Comparison of ENCODE assay signal across 9 cellular contexts in the genomic region with DNA sequence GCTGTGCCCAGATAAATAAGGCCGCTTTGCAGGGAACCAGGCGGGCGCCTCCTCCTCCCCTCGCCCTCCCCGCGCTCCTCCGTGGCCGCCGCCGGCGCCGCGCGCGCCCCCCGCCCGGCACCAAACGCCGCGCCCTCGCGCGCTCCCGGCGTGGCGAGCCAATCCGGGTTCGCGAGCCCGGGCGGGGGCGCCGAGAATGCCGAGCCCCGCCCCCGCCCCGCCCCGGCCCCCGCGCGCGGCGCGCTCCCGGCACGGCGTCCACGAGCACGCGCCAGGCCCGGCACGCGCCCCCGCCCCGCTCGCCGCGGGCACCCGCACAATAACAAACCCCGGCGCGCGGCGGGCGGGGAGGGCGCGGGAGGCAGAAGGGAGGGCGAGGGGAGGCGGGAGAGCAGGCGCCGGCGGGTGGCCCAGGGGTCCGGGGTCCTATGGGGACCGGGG. TPM values are rescaled to one million over a fixed set of nuclear protein-coding genes. Genes with fewer than 3 reads are reported as not detected.
DNase-seq lines count a peak whose midpoint lies in the region; ATAC-seq, FAIRE-seq and TF ChIP-seq lines count a peak whose summit lies in the region.
"Had no signal": no experiment of that assay in that cellular context is flagged by ENCODE, and none has a peak within 500 bp of the region (broad histone marks: within the 10 kb centered on the region; RNA-seq: fewer than 3 reads in every experiment).

A gene with protein sequence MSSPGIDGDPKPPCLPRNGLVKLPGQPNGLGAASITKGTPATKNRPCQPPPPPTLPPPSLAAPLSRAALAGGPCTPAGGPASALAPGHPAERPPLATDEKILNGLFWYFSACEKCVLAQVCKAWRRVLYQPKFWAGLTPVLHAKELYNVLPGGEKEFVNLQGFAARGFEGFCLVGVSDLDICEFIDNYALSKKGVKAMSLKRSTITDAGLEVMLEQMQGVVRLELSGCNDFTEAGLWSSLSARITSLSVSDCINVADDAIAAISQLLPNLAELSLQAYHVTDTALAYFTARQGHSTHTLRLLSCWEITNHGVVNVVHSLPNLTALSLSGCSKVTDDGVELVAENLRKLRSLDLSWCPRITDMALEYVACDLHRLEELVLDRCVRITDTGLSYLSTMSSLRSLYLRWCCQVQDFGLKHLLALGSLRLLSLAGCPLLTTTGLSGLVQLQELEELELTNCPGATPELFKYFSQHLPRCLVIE (minus strand): TSS at position 54 of the 441 bp plus-strand sequence. CDS start 8,396 bp downstream, outside the sequence.

- H3K27ac ChIP-seq in trophoblast cell (ENCODE audit: low read depth, low read length), result no peak within 1 kb of the TSS
- no peak within 1 kb of the TSS for H3K27ac ChIP-seq in osteoblast (ENCODE audit: low read depth, low read length)

- H2AFZ ChIP-seq in trophoblast cell (ENCODE audit: insufficient read depth, low read length, poor library complexity) (no peak within 1 kb of the TSS), osteoblast (ENCODE audit: low read length) (no peak within 1 kb of the TSS)

- H3K27me3 ChIP-seq in trophoblast cell (ENCODE audit: insufficient read depth, low read length) (peaks cover 47% of the 10 kb centered on the region), osteoblast (ENCODE audit: insufficient read depth, low read length) (peaks cover 74% of the 10 kb centered on the region)

- H2BK120ac ChIP-seq in trophoblast cell (ENCODE audit: insufficient read depth, low read length, poor library complexity), result no peak within 1 kb of the TSS

- DNase-seq in NCI-H187 (lab: John Stamatoyannopoulos, UW) (peak; percentile 69 to 81), NCI-H187 treated with DMSO at 0.1 percent for 48 hours (lab: John Stamatoyannopoulos, UW) (no peak), NCI-H2227 treated with DMSO at 0.1 percent for 48 hours (lab: John Stamatoyannopoulos, UW) (peak; percentile 60), trophoblast cell (no peak), osteoblast (ENCODE audit: insufficient read length, low spot score, missing footprints) (no peak), GM12892 (ENCODE audit: insufficient read length) (no peak)
- DNase-seq in effector memory CD8-positive, alpha-beta T cell, result no peak

- TF ChIP-seq CTCF in osteoblast (IDR thresholded peaks at IDR 0.05; ENCODE audit: extremely low read depth, low read depth, low read length), result no peak

- H3K4me3 Mint-ChIP-seq in effector memory CD8-positive, alpha-beta T cell, result peak within 1 kb of the TSS in 1 of 2 donors; percentile 27

- H3K4ac ChIP-seq in trophoblast cell (ENCODE audit: low read depth, low read length), result no peak within 1 kb of the TSS

- H3K27me3 Mint-ChIP-seq in effector memory CD8-positive, alpha-beta T cell, result peaks cover 42 to 78% of the 10 kb centered on the region in 2 donors

- no peak within 1 kb of the TSS for H3K23ac ChIP-seq in trophoblast cell (ENCODE audit: low read length)

- H3K36me3 Mint-ChIP-seq in effector memory CD8-positive, alpha-beta T cell (ENCODE audit: insufficient read depth), result peaks cover 9% of the 10 kb centered on the region

- no peak within 1 kb of the TSS for H2BK5ac ChIP-seq in trophoblast cell (ENCODE audit: low read depth, low read length, poor library complexity)

- H3K9ac ChIP-seq in trophoblast cell (ENCODE audit: low read length), result no peak within 1 kb of the TSS

- no peak for TF ChIP-seq POLR2A in GM12892 (IDR thresholded peaks at IDR 0.05; ENCODE audit: low read depth, low read length)

- H3K14ac ChIP-seq in trophoblast cell (ENCODE audit: low read length), result no peak within 1 kb of the TSS

- H4K20me1 ChIP-seq in osteoblast (ENCODE audit: insufficient read depth, low read length), result peaks cover 18% of the 10 kb centered on the region

- H3K4me1 Mint-ChIP-seq in effector memory CD8-positive, alpha-beta T cell (ENCODE audit: low read depth in 2 of 2), result peaks cover 0 to 7% of the 10 kb centered on the region in 2 donors

- no CpG with 5 or more reads among the region's 74 CpGs for WGBS in trophoblast cell (ENCODE audit: extremely low coverage, insufficient coverage, insufficient read length)

- H3K79me1 ChIP-seq in trophoblast cell (ENCODE audit: low read length), result no peaks in the 10 kb centered on the region

- H3K4me2 ChIP-seq in trophoblast cell (ENCODE audit: low read length), result peak within 1 kb of the TSS; percentile 32
- H3K4me2 ChIP-seq in osteoblast (ENCODE audit: insufficient read depth, low read length), result no peak within 1 kb of the TSS

- H3K4me1 ChIP-seq in trophoblast cell (ENCODE audit: control insufficient read depth in 1 of 2, insufficient read depth in 2 of 2, low read length in 2 of 2), result peaks cover 0 to 2% of the 10 kb centered on the region in 2 experiments
- H3K4me1 ChIP-seq in osteoblast (ENCODE audit: insufficient read depth, low read length), result peaks cover 6% of the 10 kb centered on the region

- no peak within 1 kb of the TSS for H2BK12ac ChIP-seq in trophoblast cell (ENCODE audit: low read length)

- FAIRE-seq in GM12892 (lab: Jason Lieb, UNC), result no peak
- FAIRE-seq: islet of Langerhans had no signal

- H3K4me3 ChIP-seq in trophoblast cell (ENCODE audit: low read depth, low read length), result no peak within 1 kb of the TSS
- H3K4me3 ChIP-seq in osteoblast (ENCODE audit: insufficient read depth, low read length), result no peak within 1 kb of the TSS

- no peak within 1 kb of the TSS for H4K12ac ChIP-seq in trophoblast cell (ENCODE audit: low read depth, low read length)

- peak; percentile 12 for ATAC-seq in effector memory CD8-positive, alpha-beta T cell (replicated peaks)
- no peak for ATAC-seq in GM18909 (IDR thresholded peaks at IDR 0.05; ENCODE audit: poor library complexity, unreplicated experiment)

- H3K18ac ChIP-seq in trophoblast cell (ENCODE audit: low read length), result no peak within 1 kb of the TSS

- no peak within 1 kb of the TSS for H4K91ac ChIP-seq in trophoblast cell (ENCODE audit: low read depth, low read length)

- no peaks in the 10 kb centered on the region for H3K36me3 ChIP-seq in trophoblast cell (ENCODE audit: control insufficient read depth in 1 of 2, insufficient read depth in 2 of 2, low read length in 2 of 2)
- no peaks in the 10 kb centered on the region for H3K36me3 ChIP-seq in osteoblast (ENCODE audit: insufficient read depth, low read length)

- H3K27ac Mint-ChIP-seq in effector memory CD8-positive, alpha-beta T cell, result no peak within 1 kb of the TSS

- H3K9me3 Mint-ChIP-seq in effector memory CD8-positive, alpha-beta T cell, result no peaks in the 10 kb centered on the region

- no peak within 1 kb of the TSS for H2AK5ac ChIP-seq in trophoblast cell (ENCODE audit: low read length)

- peaks cover 7% of the 10 kb centered on the region for H3K9me3 ChIP-seq in trophoblast cell (ENCODE audit: insufficient read depth, low read depth, low read length)
- H3K9me3 ChIP-seq in osteoblast (ENCODE audit: low read depth, low read length), result no peaks in the 10 kb centered on the region

- no peak within 1 kb of the TSS for H4K8ac ChIP-seq in trophoblast cell (ENCODE audit: low read depth, low read length)

- H3K79me2 ChIP-seq in trophoblast cell (ENCODE audit: control insufficient read depth, insufficient read depth, low read length, poor library complexity) (no peaks in the 10 kb centered on the region), osteoblast (ENCODE audit: insufficient read depth, low read length) (no peaks in the 10 kb centered on the region)

RNA-seq across cellular contexts. Expression of the gene that starts here (rescaled TPM):
- 0.81 and 0.83 TPM in 2 replicates for polyA plus RNA-seq in trophoblast cell (2013)
- total RNA-seq in osteoblast, result not detected in 2 replicates
- 0.64 TPM for polyA plus RNA-seq in GM12892 (2012; ENCODE audit: missing spikeins)

Comparison
In these comparisons a context has a peak if more than half of its experiments do, and no peak if none do; other contexts are left out.
1. DNase-seq: peak in NCI-H187 (2 of 2) and NCI-H2227 treated with DMSO at 0.1 percent for 48 hours (single experiment); none in NCI-H187 treated with DMSO at 0.1 percent for 48 hours (single experiment), effector memory CD8-positive, alpha-beta T cell (0 of 3), trophoblast cell (0 of 2), osteoblast (single experiment) and GM12892 (single experiment).